ENCODE assay signal across 20 cellular contexts in genomic region chr1:239617259-239617658, GRCh38.
"Had no signal": no experiment of that assay in that cellular context is flagged by ENCODE, and none has a peak within 500 bp of the region (broad histone marks: within the 10 kb centered on the region; RNA-seq: fewer than 3 reads in every experiment).

No MANE protein-coding gene starts in this region.

- H2AFZ ChIP-seq: PC-9 had no signal

- H3K4me1 ChIP-seq: Peyer's patch, SJSA1 had no signal

- H3K27ac ChIP-seq: PC-9, Peyer's patch, SJSA1, SK-N-MC had no signal

- H3K27me3 ChIP-seq: Peyer's patch, SJSA1 had no signal

- DNase-seq: NCI-H1092, NCI-H1105 treated with DMSO at 0.1 percent for 48 hours, NCI-H1417 treated with DMSO at 0.1 percent for 48 hours, NCI-H146, NCI-H1694 treated with DMSO at 0.1 percent for 48 hours, NCI-H2029, NCI-H2081 treated with DMSO at 0.1 percent for 48 hours, NCI-H2171, NCI-H446, NCI-H510A, NCI-H524 treated with DMSO at 0.1 percent for 48 hours, NCI-H69, NCI-H774, Peyer's patch, Right ventricle myocardium superior, RPMI8226, SIG-M5 had no signal

- H3K4me3 ChIP-seq: PC-9, Peyer's patch, SJSA1, SK-N-MC had no signal

- H3K36me3 ChIP-seq: Peyer's patch, SJSA1 had no signal

- H3K9me3 ChIP-seq: Peyer's patch, SJSA1 had no signal
